ENCODE assay signal across 8 cellular contexts in genomic region chr5:96957125-96958041, GRCh38.
DNase-seq lines count a peak whose midpoint lies in the region; ATAC-seq lines count a peak whose summit lies in the region.

No MANE protein-coding gene starts in this region.

- H3K27me3 Mint-ChIP-seq in T-helper 1 cell treated with Interleukin-12 subunit alpha and Interleukin-12 subunit beta and Interleukin-4 antibody, amounts not matched to agents 30 μg/mL and 1 μg/mL, for 36 hours (ENCODE audit: low read depth) = no peaks in the 10 kb centered on the region

- H3K4me3 Mint-ChIP-seq in T-helper 1 cell treated with Interleukin-12 subunit alpha and Interleukin-12 subunit beta and Interleukin-4 antibody, amounts not matched to agents 30 μg/mL and 1 μg/mL, for 36 hours = peak overlapping the region; percentile 50
- H3K4me3 Mint-ChIP-seq in stimulated activated effector memory CD8-positive, alpha-beta T cell treated with anti-CD3 and anti-CD28 coated beads, Interleukin-12 subunit alpha, Interleukin-12 subunit beta, amount 100 ng/mL, for 72 hours = peak overlapping the region; percentile 57

- peaks cover 9% of the 10 kb centered on the region for H3K36me3 Mint-ChIP-seq in T-helper 1 cell treated with Interleukin-12 subunit alpha and Interleukin-12 subunit beta and Interleukin-4 antibody, amounts not matched to agents 30 μg/mL and 1 μg/mL, for 36 hours (ENCODE audit: low read depth)
- H3K36me3 Mint-ChIP-seq in stimulated activated effector memory CD8-positive, alpha-beta T cell treated with anti-CD3 and anti-CD28 coated beads, Interleukin-12 subunit alpha, Interleukin-12 subunit beta, amount 100 ng/mL, for 72 hours = peaks cover 15% of the 10 kb centered on the region

- peak; percentile 23 for ATAC-seq in HG02763 (IDR thresholded peaks at IDR 0.05; ENCODE audit: unreplicated experiment)
- ATAC-seq in stimulated activated effector memory CD8-positive, alpha-beta T cell treated with anti-CD3 and anti-CD28 coated beads, Interleukin-12 subunit alpha, Interleukin-12 subunit beta, amount 100 ng/mL, for 72 hours = peak; percentile 98

- H3K9me3 Mint-ChIP-seq in T-helper 1 cell treated with Interleukin-12 subunit alpha and Interleukin-12 subunit beta and Interleukin-4 antibody, amounts not matched to agents 30 μg/mL and 1 μg/mL, for 36 hours = no peaks in the 10 kb centered on the region
- H3K9me3 Mint-ChIP-seq in stimulated activated effector memory CD8-positive, alpha-beta T cell treated with anti-CD3 and anti-CD28 coated beads, Interleukin-12 subunit alpha, Interleukin-12 subunit beta, amount 100 ng/mL, for 72 hours = no peaks in the 10 kb centered on the region

- H3K4me1 Mint-ChIP-seq in T-helper 1 cell treated with Interleukin-12 subunit alpha and Interleukin-12 subunit beta and Interleukin-4 antibody, amounts not matched to agents 30 μg/mL and 1 μg/mL, for 36 hours (ENCODE audit: low read depth) = peaks cover 55% of the 10 kb centered on the region
- peaks cover 60% of the 10 kb centered on the region for H3K4me1 Mint-ChIP-seq in stimulated activated effector memory CD8-positive, alpha-beta T cell treated with anti-CD3 and anti-CD28 coated beads, Interleukin-12 subunit alpha, Interleukin-12 subunit beta, amount 100 ng/mL, for 72 hours

- peak overlapping the region; percentile 81 for H3K27ac Mint-ChIP-seq in T-helper 1 cell treated with Interleukin-12 subunit alpha and Interleukin-12 subunit beta and Interleukin-4 antibody, amounts not matched to agents 30 μg/mL and 1 μg/mL, for 36 hours
- H3K27ac Mint-ChIP-seq in stimulated activated effector memory CD8-positive, alpha-beta T cell treated with anti-CD3 and anti-CD28 coated beads, Interleukin-12 subunit alpha, Interleukin-12 subunit beta, amount 100 ng/mL, for 72 hours = no peak overlapping the region

- DNase-seq in activated T-cell treated with anti-CD3 and anti-CD28 coated beads for 24 hours (ENCODE audit: low read depth) = peak; percentile 26
- DNase-seq in activated T-cell treated with anti-CD3 and anti-CD28 coated beads, Interleukin-2, amount 50 U/mL, for 1 hour = no peak
- DNase-seq in stimulated activated effector memory CD8-positive, alpha-beta T cell treated with anti-CD3 and anti-CD28 coated beads, Interleukin-12 subunit alpha, Interleukin-12 subunit beta, amount 100 ng/mL, for 72 hours (ENCODE audit: low spot score in 2 of 2) = peak in 1 of 2 donors; percentile 17
- DNase-seq in COLO668 (lab: John Stamatoyannopoulos, UW; ENCODE audit: unreplicated experiment) = no peak
- DNase-seq in NCI-H2081 treated with DMSO at 0.1 percent for 48 hours (lab: John Stamatoyannopoulos, UW) = no peak
- no peak for DNase-seq in RPMI8226
